Comparison of ENCODE assay signal across 8 cellular contexts in the genomic region with DNA sequence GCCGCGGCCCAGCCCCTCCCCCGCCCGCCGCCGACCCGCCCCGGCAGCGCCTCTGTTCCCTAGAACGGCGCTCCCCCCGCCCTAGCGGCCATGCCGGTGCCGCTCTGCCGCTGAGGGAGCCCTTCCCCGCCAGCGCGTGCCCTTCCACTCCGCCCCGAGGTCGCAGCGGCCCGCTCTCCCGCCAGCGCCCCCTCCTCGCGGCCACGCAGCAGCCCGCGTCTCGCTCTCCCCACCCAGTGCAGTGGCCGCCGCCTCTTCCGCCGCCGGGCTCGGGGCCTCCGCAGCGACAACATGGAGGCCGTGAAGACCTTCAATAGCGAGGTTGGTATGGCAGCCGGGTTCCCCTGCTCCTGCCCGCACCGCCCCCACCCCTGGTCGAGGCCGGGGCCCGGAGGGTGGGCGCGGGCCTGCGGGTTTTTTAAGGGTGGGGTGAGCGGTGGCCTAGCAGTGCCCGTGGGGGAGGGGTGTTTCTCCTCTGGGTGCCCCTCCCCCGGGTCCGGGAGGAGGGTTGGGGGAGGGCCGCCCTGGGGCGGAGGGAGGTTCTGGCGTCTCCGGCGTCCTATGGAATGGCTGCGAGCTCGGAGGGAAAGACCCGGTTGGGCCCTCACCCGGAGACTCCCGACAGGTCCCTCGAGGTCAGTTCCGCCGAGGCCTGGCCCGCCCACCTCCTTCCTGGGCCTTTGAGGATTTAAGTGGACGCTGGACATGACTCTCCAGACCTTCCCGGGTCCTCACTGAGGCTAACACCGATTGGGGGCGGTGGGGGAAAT. TPM values are rescaled to one million over a fixed set of nuclear protein-coding genes. Genes with fewer than 3 reads are reported as not detected.
A peak's percentile ranks its signal among the peaks of the same experiment; 100 is the strongest.
DNase-seq lines count a peak whose midpoint lies in the region; ATAC-seq and TF ChIP-seq lines count a peak whose summit lies in the region.

No MANE protein-coding gene starts in this region.

- peaks cover 20% of the 10 kb centered on the region for H3K4me1 ChIP-seq in hepatocyte (ENCODE audit: insufficient read depth)
- peaks cover 20% of the 10 kb centered on the region for H3K4me1 ChIP-seq in rectal smooth muscle tissue (ENCODE audit: control insufficient read depth, insufficient read depth, low read length)
- H3K4me1 ChIP-seq in aorta (ENCODE audit: control insufficient read depth in 1 of 2, insufficient read depth in 2 of 2, low read length in 2 of 2) = peaks cover 0 to 2% of the 10 kb centered on the region in 2 donors

- TF ChIP-seq CTCF in astrocyte of the cerebellum (IDR thresholded peaks at IDR 0.05; ENCODE audit: low read depth, low read length, missing control alignments) (no peak), hepatocyte (IDR thresholded peaks at IDR 0.05; ENCODE audit: poor library complexity) (no peak)

- peaks cover 47% of the 10 kb centered on the region for H4K20me1 ChIP-seq in hepatocyte (ENCODE audit: insufficient read depth, poor library complexity, severe bottlenecking)

- peak; percentile 37 for ATAC-seq in GM18508 (IDR thresholded peaks at IDR 0.05; ENCODE audit: insufficient read depth, unreplicated experiment)
- ATAC-seq in HG02981 (IDR thresholded peaks at IDR 0.05; ENCODE audit: unreplicated experiment) = peak; percentile 75
- peak; percentile 97 for ATAC-seq in aorta (ENCODE audit: low FRiP score)

- intact Hi-C loops in aorta (cut with DNase I) = loop anchor here (2.0 to 5.0 kb wide), 3 partner anchors 56 to 74 kb away; no protein-coding TSS in a partner anchor

- no peaks in the 10 kb centered on the region for H3K9me2 ChIP-seq in hepatocyte (replicated peaks; ENCODE audit: insufficient read depth)

- H3K4me2 ChIP-seq in hepatocyte = peak overlapping the region; percentile 76

- H2AFZ ChIP-seq in hepatocyte = peak overlapping the region; percentile 79

- H3K27me3 ChIP-seq in hepatocyte = no peaks in the 10 kb centered on the region
- H3K27me3 ChIP-seq in rectal smooth muscle tissue (ENCODE audit: control insufficient read depth, insufficient read depth, low read length) = no peaks in the 10 kb centered on the region
- no peaks in the 10 kb centered on the region for H3K27me3 ChIP-seq in aorta (ENCODE audit: control insufficient read depth in 1 of 2, insufficient read depth in 2 of 2, low read length in 1 of 2)

- in situ Hi-C loops in astrocyte of the cerebellum (cut with HindIII; ENCODE audit: low sequenced_read_pairs) = no loop called here

- H3K36me3 ChIP-seq in hepatocyte (replicated peaks; ENCODE audit: insufficient read depth, low read depth) (no peaks in the 10 kb centered on the region), rectal smooth muscle tissue (ENCODE audit: control insufficient read depth, insufficient read depth, low read length) (no peaks in the 10 kb centered on the region), aorta (ENCODE audit: control insufficient read depth in 1 of 2, insufficient read depth in 2 of 2, low read length in 1 of 2) (no peaks in the 10 kb centered on the region)

- H3K9me3 ChIP-seq in hepatocyte (ENCODE audit: low read depth) (no peaks in the 10 kb centered on the region), aorta (ENCODE audit: control insufficient read depth, low read length) (no peaks in the 10 kb centered on the region)

- H3K9ac ChIP-seq in rectal smooth muscle tissue (ENCODE audit: low read length) = peak overlapping the region; percentile 73

- H3K79me2 ChIP-seq in hepatocyte = peaks cover 46% of the 10 kb centered on the region

- H3K4me3 ChIP-seq in astrocyte of the cerebellum (ENCODE audit: low read depth, low read length) = peak overlapping the region; percentile 87
- H3K4me3 ChIP-seq in hepatocyte = peak overlapping the region; percentile 48
- H3K4me3 ChIP-seq in rectal smooth muscle tissue (ENCODE audit: low read length) = peak overlapping the region; percentile 84
- H3K4me3 ChIP-seq in aorta (ENCODE audit: low read length in 2 of 2) = peak overlapping the region; percentile 87 to 94

- DNase-seq in NCI-H2029 (lab: John Stamatoyannopoulos, UW) = peak; percentile 96
- peak; percentile 83 for DNase-seq in T-helper 9 cell
- DNase-seq in astrocyte of the cerebellum (ENCODE audit: low read depth) = peak; percentile 91
- peak; percentile 98 for DNase-seq in hepatocyte (ENCODE audit: low spot score)
- peak; percentile 98 for DNase-seq in aorta

- H3K27ac ChIP-seq in hepatocyte (peak overlapping the region; percentile 100), rectal smooth muscle tissue (ENCODE audit: low read depth, low read length) (peak overlapping the region; percentile 98), aorta (ENCODE audit: low read depth in 1 of 2, low read length in 2 of 2) (peak overlapping the region; percentile 75 to 84)

- whole genome bisulfite sequencing in hepatocyte (ENCODE audit: low lambda C conversion rate, missing lambda C conversion rate) = 1% methylated on average over 35 of the region's 73 CpGs
- WGBS in aorta, 2 donors = 0 to 1% methylated on average over 53 to 73 of the region's 73 CpGs

RNA-seq across cellular contexts. Expression of gene SCAF8, which starts 0.6 kb away (rescaled TPM):
- total RNA-seq in hepatocyte (35.6 and 38.5 TPM in 2 replicates), aorta (10 to 100 TPM; 47.0 to 52.3 TPM)
- polyA plus RNA-seq in hepatocyte (12.0 and 13.7 TPM in 2 replicates), aorta (10 to 100 TPM; 10.5 to 12.5 TPM)

Comparison
In these comparisons a context has a peak if more than half of its experiments do, and no peak if none do; other contexts are left out.
1. Peak in every context shown above with its lines: DNase-seq, ATAC-seq, H3K4me3 ChIP-seq and H3K27ac ChIP-seq.
2. ATAC-seq: peak in every context shown above with its lines; median percentile 97 in aorta; 75 in HG02981; 37 in GM18508.